ENCODE assay signal across 14 cellular contexts in genomic region chr9:116234091-116234490, GRCh38.
DNase-seq lines count a peak whose midpoint lies in the region; ATAC-seq and TF ChIP-seq lines count a peak whose summit lies in the region.
"Had no signal": no experiment of that assay in that cellular context is flagged by ENCODE, and none has a peak within 500 bp of the region (broad histone marks: within the 10 kb centered on the region; RNA-seq: fewer than 3 reads in every experiment).

No MANE protein-coding gene starts in this region.

- H3K4me3 ChIP-seq in AG04449 (ENCODE audit: low read depth, low read length), result no peak overlapping the region
- H3K4me3 ChIP-seq in astrocyte of the spinal cord (ENCODE audit: low read depth, low read length), result no peak overlapping the region
- H3K4me3 ChIP-seq: upper lobe of left lung had no signal

- in situ Hi-C loops in astrocyte of the spinal cord (cut with HindIII; ENCODE audit: low sequenced_read_pairs), result no loop called here

- DNase-seq in AG04449 (ENCODE audit: low read depth, low spot score) (peak; percentile 98), HS-27A (ENCODE audit: low read depth) (peak; percentile 91), astrocyte of the spinal cord (ENCODE audit: low read depth, low spot score) (peak; percentile 96), islet precursor cell (peak; percentile 98), NCI-H2196 (lab: John Stamatoyannopoulos, UW; ENCODE audit: unreplicated experiment) (no peak), NCI-H2029 (lab: John Stamatoyannopoulos, UW) (no peak), NCI-H1694 (lab: John Stamatoyannopoulos, UW) (no peak)
- DNase-seq: activated B cell treated with CpG ODN at 0.5 μM for 24 hours; CD4-positive, alpha-beta T cell; dermis blood vessel endothelial cell; NCI-H187; upper lobe of left lung had no signal

- CTCF ChIA-PET in AG04449 (lab: Yijun Ruan, JAX), result interaction anchor here (0.8 to 0.9 kb wide), 2 partner anchors 350 to 642 kb away, joined by 3 read pairs; no protein-coding TSS in a partner anchor

- TF ChIP-seq CTCF in AG04449 (IDR thresholded peaks at IDR 0.05; ENCODE audit: insufficient read depth, low read length, missing control alignments) (no peak), astrocyte of the spinal cord (IDR thresholded peaks at IDR 0.05; ENCODE audit: low read depth, low read length) (no peak)

- POLR2A ChIA-PET in AG04449 (lab: Yijun Ruan, JAX), result interaction anchor here (0.6 to 1.2 kb wide), 6 partner anchors 30 to 642 kb away, joined by 3 to 4 read pairs (median 3); no protein-coding TSS in a partner anchor

- no peak for ATAC-seq in HG03342 (IDR thresholded peaks at IDR 0.05; ENCODE audit: unreplicated experiment)
- ATAC-seq: Panc1 had no signal

Comparison
In these comparisons a context has a peak if more than half of its experiments do, and no peak if none do; other contexts are left out.
1. DNase-seq: peak in AG04449 (single experiment), HS-27A (single experiment), astrocyte of the spinal cord (single experiment) and islet precursor cell (single experiment); none in NCI-H2196 (single experiment), NCI-H2029 (single experiment) and NCI-H1694 (single experiment).